In genomic region chr16:89189358-89190025, GRCh38 we compare ENCODE assay signal across 35 cellular contexts. TPM values are rescaled to one million over a fixed set of nuclear protein-coding genes. Genes with fewer than 3 reads are reported as not detected.
DNase-seq lines count a peak whose midpoint lies in the region; ATAC-seq and TF ChIP-seq lines count a peak whose summit lies in the region.
"Had no signal": no experiment of that assay in that cellular context is flagged by ENCODE, and none has a peak within 500 bp of the region (broad histone marks: within the 10 kb centered on the region; RNA-seq: fewer than 3 reads in every experiment).

No MANE protein-coding gene starts in this region.

- H3K18ac ChIP-seq in H9 (ENCODE audit: insufficient read length, low read depth, low read length) = no peak overlapping the region

- H2AK5ac ChIP-seq in H9 (ENCODE audit: insufficient read length, low read length) = no peak overlapping the region

- no peaks in the 10 kb centered on the region for H3K4me1 Mint-ChIP-seq in activated naive CD4-positive, alpha-beta T cell treated with anti-CD3 and anti-CD28 coated beads for 36 hours (ENCODE audit: low read depth)
- no peaks in the 10 kb centered on the region for H3K4me1 Mint-ChIP-seq in H9
- peaks cover 2% of the 10 kb centered on the region for H3K4me1 Mint-ChIP-seq in glutamatergic neuron (ENCODE audit: low read depth, unreplicated experiment)
- H3K4me1 Mint-ChIP-seq: neural progenitor cell had no signal

- no peak for ATAC-seq in GM18519 (IDR thresholded peaks at IDR 0.05; ENCODE audit: low FRiP score, unreplicated experiment)
- ATAC-seq: gastrocnemius medialis; sciatic nerve; stimulated activated naive CD8-positive, alpha-beta T cell treated with anti-CD3 and anti-CD28 coated beads, Interleukin-15, amount 100 ng/mL, for 72 hours had no signal

- no peaks in the 10 kb centered on the region for H3K9me3 Mint-ChIP-seq in activated naive CD4-positive, alpha-beta T cell treated with anti-CD3 and anti-CD28 coated beads for 36 hours
- H3K9me3 Mint-ChIP-seq in H9 (peaks cover 5% of the 10 kb centered on the region in 2 experiments; a peak in 2 of 5 replicates), glutamatergic neuron (ENCODE audit: unreplicated experiment) (peaks cover 27% of the 10 kb centered on the region)
- H3K9me3 Mint-ChIP-seq: activated B cell treated with CpG ODN at 0.5 μM for 24 hours; activated T-helper 1 cell treated with anti-CD3 and anti-CD28 coated beads, Interleukin-12 subunit alpha, Interleukin-12 subunit beta, Interleukin-2, Interleukin-4 antibody, amounts not matched to agents 30 ng/mL and 10 ng/mL and 1 ng/mL, durations not matched to agents 14 hours and 24 hours and 36 hours; neural progenitor cell; stimulated activated naive CD8-positive, alpha-beta T cell treated with anti-CD3 and anti-CD28 coated beads, Interleukin-15, amount 100 ng/mL, for 72 hours had no signal

- no peaks in the 10 kb centered on the region for H3K79me1 ChIP-seq in H9 (ENCODE audit: insufficient read depth, low read depth, low read length, poor library complexity, severe bottlenecking)

- no peak overlapping the region for H2BK120ac ChIP-seq in H9 (ENCODE audit: low read depth, low read length, poor library complexity, severe bottlenecking)

- peak; percentile 4 for DNase-seq in activated naive CD4-positive, alpha-beta T cell treated with anti-CD3 and anti-CD28 coated beads for 36 hours
- DNase-seq in activated naive CD4-positive, alpha-beta T cell (lab: John Stamatoyannopoulos, UW) = no peak
- DNase-seq in H9 (peak; percentile 15), glutamatergic neuron (peak; percentile 43), posterior vena cava (ENCODE audit: low spot score) (peak; percentile 76), H7 (no peak), NCI-H69 (lab: John Stamatoyannopoulos, UW) (no peak)
- DNase-seq: activated B cell treated with CpG ODN at 0.5 μM for 24 hours; activated CD4-positive, alpha-beta T cell treated with anti-CD3 and anti-CD28 coated beads, Interleukin-2, amount 50 U/mL, for 48 hours; activated CD8-positive, alpha-beta memory T cell treated with anti-CD3 and anti-CD28 coated beads, Interleukin-2, amount 50 U/mL, for 4 hours; activated naive CD4-positive, alpha-beta T cell treated with anti-CD3 and anti-CD28 coated beads, Interleukin-2, amount 10 ng/mL, durations not matched to agents 7 days and 5 days; AML-193; amniotic stem cell; brain microvascular endothelial cell; DMS 273 treated with DMSO at 0.1 percent for 48 hours; dorsolateral prefrontal cortex; gastrocnemius medialis; HCEC 1CT; NCI-H146; NCI-H446 treated with DMSO at 0.1 percent for 48 hours; stimulated activated CD4-positive, alpha-beta T cell treated with anti-CD3 and anti-CD28 coated beads, Interleukin-12 subunit alpha, Interleukin-12 subunit beta, amount 100 ng/mL, for 4 hours; stimulated activated CD4-positive, alpha-beta T cell treated with anti-CD3 and anti-CD28 coated beads, Interleukin-2, amount 100 ng/mL, for 48 hours; T-helper 1 cell; uterus had no signal

- peaks cover 5% of the 10 kb centered on the region for H3K23me2 ChIP-seq in H9 (ENCODE audit: insufficient read length, low read depth, low read length, poor library complexity, severe bottlenecking)

- no peak overlapping the region for H3K23ac ChIP-seq in H9 (ENCODE audit: insufficient read length, low read depth, low read length)

- H3K4me3 ChIP-seq in H7 (ENCODE audit: insufficient read depth, low read depth, low read length) = no peak overlapping the region
- H3K4me3 ChIP-seq: dorsolateral prefrontal cortex, gastrocnemius medialis, hepatocyte, neural progenitor cell, SK-N-MC, thoracic aorta, uterus had no signal

- no peaks in the 10 kb centered on the region for H3K4me1 ChIP-seq in H9 (ENCODE audit: insufficient read depth, low read length)
- H3K4me1 ChIP-seq: gastrocnemius medialis, neural progenitor cell, parathyroid adenoma had no signal

- H4K20me1 ChIP-seq in H9 (ENCODE audit: control insufficient read depth, insufficient read depth, insufficient read length) = no peaks in the 10 kb centered on the region

- H3K4me2 ChIP-seq in H9 (ENCODE audit: insufficient read depth, insufficient read length, low read length) = no peak overlapping the region
- H3K4me2 ChIP-seq: hepatocyte, neural progenitor cell had no signal

- TF ChIP-seq CTCF in H9 (conservative IDR thresholded peaks at IDR 0.05) (no peak), glutamatergic neuron (IDR thresholded peaks at IDR 0.05; ENCODE audit: partially characterized antibody, unreplicated experiment) (no peak)

- no peak overlapping the region for H3K14ac ChIP-seq in H9 (ENCODE audit: insufficient read depth, low read length)

- H3T11ph ChIP-seq in H9 (ENCODE audit: low read length) = no peak overlapping the region

- no CpG with 5 or more reads among the region's 14 CpGs for WGBS in H9 (ENCODE audit: extremely low coverage, insufficient read length, low lambda C conversion rate)

- no peaks in the 10 kb centered on the region for H3K9me3 ChIP-seq in H9 (ENCODE audit: control insufficient read depth, low read depth, low read length)
- H3K9me3 ChIP-seq: gastrocnemius medialis, thoracic aorta, uterus had no signal

- intact Hi-C loops in activated naive CD4-positive, alpha-beta T cell treated with anti-CD3 and anti-CD28 coated beads for 36 hours (cut with micrococcal nuclease) = no loop called here
- intact Hi-C loops in posterior vena cava (cut with DNase I) = no loop called here

- no peak overlapping the region for H4K5ac ChIP-seq in H9 (ENCODE audit: insufficient read length, low read depth, low read length)

- no peak overlapping the region for H3K4me3 Mint-ChIP-seq in activated naive CD4-positive, alpha-beta T cell treated with anti-CD3 and anti-CD28 coated beads for 36 hours
- H3K4me3 Mint-ChIP-seq in H9 (no peak overlapping the region; a peak in 1 of 5 replicates), glutamatergic neuron (ENCODE audit: unreplicated experiment) (no peak overlapping the region)
- H3K4me3 Mint-ChIP-seq: activated B cell treated with CpG ODN at 0.5 μM for 24 hours; activated naive CD4-positive, alpha-beta T cell treated with anti-CD3 and anti-CD28 coated beads, Interleukin-2, amount 10 ng/mL, durations not matched to agents 7 days and 5 days; activated T-helper 1 cell treated with anti-CD3 and anti-CD28 coated beads, Interleukin-12 subunit alpha, Interleukin-12 subunit beta, Interleukin-2, Interleukin-4 antibody, amounts not matched to agents 30 ng/mL and 10 ng/mL and 1 ng/mL, durations not matched to agents 14 hours and 24 hours and 36 hours; stimulated activated naive CD8-positive, alpha-beta T cell treated with anti-CD3 and anti-CD28 coated beads, Interleukin-15, amount 100 ng/mL, for 72 hours had no signal

- no peak overlapping the region for H2BK12ac ChIP-seq in H9 (ENCODE audit: insufficient read length, low read depth, low read length)

- no peak overlapping the region for H2BK5ac ChIP-seq in H9 (ENCODE audit: insufficient read length, low read length)

- H3K79me2 ChIP-seq in H9 (ENCODE audit: insufficient read depth, low read length) = no peaks in the 10 kb centered on the region
- H3K79me2 ChIP-seq: hepatocyte, parathyroid adenoma had no signal

- no peak overlapping the region for H3K27ac ChIP-seq in H9 (ENCODE audit: insufficient read length, low read depth, low read length)
- H3K27ac ChIP-seq: brain microvascular endothelial cell, dorsolateral prefrontal cortex, gastrocnemius medialis, hepatocyte, HL-60, neural progenitor cell, parathyroid adenoma, SK-N-MC, thoracic aorta, uterus had no signal

- no peak overlapping the region for H3K27ac Mint-ChIP-seq in activated naive CD4-positive, alpha-beta T cell treated with anti-CD3 and anti-CD28 coated beads for 36 hours
- H3K27ac Mint-ChIP-seq in H9 (no peak overlapping the region), glutamatergic neuron (ENCODE audit: unreplicated experiment) (peak overlapping the region; percentile 85)
- H3K27ac Mint-ChIP-seq: activated B cell treated with CpG ODN at 0.5 μM for 24 hours; activated naive CD4-positive, alpha-beta T cell treated with anti-CD3 and anti-CD28 coated beads, Interleukin-2, amount 10 ng/mL, durations not matched to agents 7 days and 5 days; activated T-helper 1 cell treated with anti-CD3 and anti-CD28 coated beads, Interleukin-12 subunit alpha, Interleukin-12 subunit beta, Interleukin-2, Interleukin-4 antibody, amounts not matched to agents 30 ng/mL and 10 ng/mL and 1 ng/mL, durations not matched to agents 14 hours and 24 hours and 36 hours; neural progenitor cell; stimulated activated naive CD8-positive, alpha-beta T cell treated with anti-CD3 and anti-CD28 coated beads, Interleukin-15, amount 100 ng/mL, for 72 hours had no signal

- no peak overlapping the region for H3K56ac ChIP-seq in H9 (ENCODE audit: insufficient read length, low read depth, low read length)

- no peaks in the 10 kb centered on the region for H3K27me3 Mint-ChIP-seq in activated naive CD4-positive, alpha-beta T cell treated with anti-CD3 and anti-CD28 coated beads for 36 hours (ENCODE audit: low read depth)
- H3K27me3 Mint-ChIP-seq in H9 (ENCODE audit: low read depth) (peaks cover 32% of the 10 kb centered on the region), glutamatergic neuron (ENCODE audit: unreplicated experiment) (peaks cover 33% of the 10 kb centered on the region)
- H3K27me3 Mint-ChIP-seq: activated B cell treated with CpG ODN at 0.5 μM for 24 hours had no signal

- no peak overlapping the region for H2AFZ ChIP-seq in H9 (ENCODE audit: low read length)
- H2AFZ ChIP-seq: hepatocyte, neural progenitor cell, parathyroid adenoma had no signal

- no peak overlapping the region for H3K9ac ChIP-seq in H9 (ENCODE audit: extremely low read depth, insufficient read length, low read length)
- H3K9ac ChIP-seq: neural progenitor cell, parathyroid adenoma had no signal

- no peak overlapping the region for H3K4ac ChIP-seq in H9 (ENCODE audit: low read depth, low read length)

- H2BK15ac ChIP-seq in H9 (ENCODE audit: low read depth, low read length) = no peak overlapping the region

- CTCF ChIA-PET in activated naive CD4-positive, alpha-beta T cell treated with anti-CD3 and anti-CD28 coated beads for 36 hours (lab: Charles Lee) = no interaction called here

- H3K27me3 ChIP-seq in H9 (ENCODE audit: insufficient read depth, low read length) (no peaks in the 10 kb centered on the region; the same call in 1 of the 2 replicates), H7 (ENCODE audit: control insufficient read depth, insufficient read depth, low read length) (peaks cover 16% of the 10 kb centered on the region; the same call in 1 of the 2 replicates)
- H3K27me3 ChIP-seq: brain microvascular endothelial cell, gastrocnemius medialis, hepatocyte, uterus had no signal

- H2BK20ac ChIP-seq in H9 (ENCODE audit: low read depth, low read length, poor library complexity, severe bottlenecking) = no peak overlapping the region

- no peak overlapping the region for H4K91ac ChIP-seq in H9 (ENCODE audit: insufficient read length, low read depth, low read length)

- H3K36me3 Mint-ChIP-seq in activated naive CD4-positive, alpha-beta T cell treated with anti-CD3 and anti-CD28 coated beads for 36 hours (ENCODE audit: low read depth) = no peaks in the 10 kb centered on the region
- H3K36me3 Mint-ChIP-seq in H9 (ENCODE audit: insufficient read depth in 1 of 3, low read depth in 3 of 3) (no peaks in the 10 kb centered on the region), glutamatergic neuron (ENCODE audit: unreplicated experiment) (no peaks in the 10 kb centered on the region)
- H3K36me3 Mint-ChIP-seq: activated naive CD4-positive, alpha-beta T cell treated with anti-CD3 and anti-CD28 coated beads, Interleukin-2, amount 10 ng/mL, durations not matched to agents 7 days and 5 days; neural progenitor cell had no signal

- no peaks in the 10 kb centered on the region for H3K36me3 ChIP-seq in H7 (replicated peaks; ENCODE audit: control insufficient read depth, insufficient read depth, low read length)
- H3K36me3 ChIP-seq: brain microvascular endothelial cell, neural progenitor cell, thoracic aorta, uterus had no signal

- no peak overlapping the region for H4K8ac ChIP-seq in H9 (replicated peaks; ENCODE audit: insufficient read length, low read depth, low read length)

RNA-seq across cellular contexts. Expression of gene SLC22A31, which starts 10.8 kb away (rescaled TPM):
- total RNA-seq in activated naive CD4-positive, alpha-beta T cell treated with anti-CD3 and anti-CD28 coated beads for 36 hours = under 1 TPM; 0.31 to 0.64 TPM
- total RNA-seq in H9 (2021) (7.7 and 8.1 TPM in 2 replicates), glutamatergic neuron (ENCODE audit: unreplicated experiment) (3.9 TPM), posterior vena cava (1 to 10 TPM in 1 of 2 donors, not detected in 1; 4.5 TPM)
- 0.81 and 1.9 TPM in 2 replicates for total RNA-seq in H7 (2014; rRNA removed; shearing (Covaris generic))
- total RNA-seq: activated B cell treated with CpG ODN at 0.5 μM for 24 hours, endothelial cell of umbilical vein, gastrocnemius medialis, uterus had no signal

RNA-seq across cellular contexts. Expression of gene CDH15, which starts 17.9 kb away (rescaled TPM):
- total RNA-seq in activated naive CD4-positive, alpha-beta T cell treated with anti-CD3 and anti-CD28 coated beads for 36 hours = not detected
- total RNA-seq in H9 (2021) = 0.18 and 0.28 TPM in 2 replicates
- total RNA-seq in glutamatergic neuron (ENCODE audit: unreplicated experiment) = 12.6 TPM
- under 1 TPM in 1 of 2 donors, not detected in 1; 0.46 TPM for total RNA-seq in posterior vena cava
- 0.07 and 0.10 TPM in 2 replicates for total RNA-seq in H7 (2014; rRNA removed; shearing (Covaris generic))
- total RNA-seq: activated B cell treated with CpG ODN at 0.5 μM for 24 hours; activated T-helper 1 cell treated with anti-CD3 and anti-CD28 coated beads, Interleukin-12 subunit alpha, Interleukin-12 subunit beta, Interleukin-2, Interleukin-4 antibody, amounts not matched to agents 30 ng/mL and 10 ng/mL and 1 ng/mL, durations not matched to agents 14 hours and 24 hours and 36 hours; endothelial cell of umbilical vein had no signal

RNA-seq across cellular contexts. Expression of gene ZNF778, which starts 28.0 kb away (rescaled TPM):
- 1 to 10 TPM; 3.5 to 3.6 TPM for total RNA-seq in activated naive CD4-positive, alpha-beta T cell treated with anti-CD3 and anti-CD28 coated beads for 36 hours
- total RNA-seq in H9 (2021) (16.4 and 17.5 TPM in 2 replicates), glutamatergic neuron (ENCODE audit: unreplicated experiment) (36.2 TPM), posterior vena cava (1 to 10 TPM; 8.4 to 9.3 TPM)
- total RNA-seq in H7 (2014; rRNA removed; shearing (Covaris generic)) = 10.1 and 12.3 TPM in 2 replicates

Comparison
In these comparisons a context has a peak if more than half of its experiments do, and no peak if none do; other contexts are left out.
1. DNase-seq: peak in activated naive CD4-positive, alpha-beta T cell treated with anti-CD3 and anti-CD28 coated beads for 36 hours (single experiment), H9 (single experiment), glutamatergic neuron (single experiment) and posterior vena cava (single experiment); none in activated naive CD4-positive, alpha-beta T cell (0 of 4), H7 (single experiment) and NCI-H69 (single experiment).